In the genomic region with DNA sequence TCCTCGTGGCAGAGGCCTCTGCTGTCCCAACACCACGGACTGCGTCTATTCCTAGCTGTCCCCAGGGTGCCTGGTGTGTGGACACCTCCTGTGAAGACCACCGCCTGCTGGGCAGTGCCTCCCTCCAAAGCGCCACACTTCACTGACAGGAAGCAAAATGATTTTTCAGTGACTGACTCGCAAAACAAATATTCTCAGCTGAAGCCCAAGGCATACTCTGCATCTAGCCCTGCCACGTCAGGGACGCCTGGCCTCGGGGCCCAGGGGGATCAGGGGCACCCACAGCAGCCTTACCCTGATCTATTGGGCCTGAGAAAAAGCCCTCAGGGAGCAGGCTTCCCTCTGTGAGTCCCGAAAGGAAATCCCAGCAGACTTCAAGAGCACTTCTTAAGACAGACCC, we compare ENCODE assay signal across 1 cellular context.
TF ChIP-seq lines count a peak whose summit lies in the region.

No MANE protein-coding gene starts in this region.

TF ChIP-seq in K562, 482 proteins besides CTCF, POLR2A, EP300 and RAD21 (continued from another document):
- TF ChIP-seq AFF4 (CRISPR knock-in tag; IDR thresholded peaks at IDR 0.05): no peak
- no peak for TF ChIP-seq ZNF436 (CRISPR knock-in tag; IDR thresholded peaks at IDR 0.05)
- TF ChIP-seq STAG1 (CRISPR knock-in tag; IDR thresholded peaks at IDR 0.05; ENCODE audit: borderline replicate concordance): no peak
- TF ChIP-seq, protein P1, sequence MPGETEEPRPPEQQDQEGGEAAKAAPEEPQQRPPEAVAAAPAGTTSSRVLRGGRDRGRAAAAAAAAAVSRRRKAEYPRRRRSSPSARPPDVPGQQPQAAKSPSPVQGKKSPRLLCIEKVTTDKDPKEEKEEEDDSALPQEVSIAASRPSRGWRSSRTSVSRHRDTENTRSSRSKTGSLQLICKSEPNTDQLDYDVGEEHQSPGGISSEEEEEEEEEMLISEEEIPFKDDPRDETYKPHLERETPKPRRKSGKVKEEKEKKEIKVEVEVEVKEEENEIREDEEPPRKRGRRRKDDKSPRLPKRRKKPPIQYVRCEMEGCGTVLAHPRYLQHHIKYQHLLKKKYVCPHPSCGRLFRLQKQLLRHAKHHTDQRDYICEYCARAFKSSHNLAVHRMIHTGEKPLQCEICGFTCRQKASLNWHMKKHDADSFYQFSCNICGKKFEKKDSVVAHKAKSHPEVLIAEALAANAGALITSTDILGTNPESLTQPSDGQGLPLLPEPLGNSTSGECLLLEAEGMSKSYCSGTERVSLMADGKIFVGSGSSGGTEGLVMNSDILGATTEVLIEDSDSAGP (CRISPR knock-in tag; IDR thresholded peaks at IDR 0.05): no peak
- no peak for TF ChIP-seq BACH1 (tag; IDR thresholded peaks at IDR 0.05)
- TF ChIP-seq JUNB (CRISPR knock-in tag; conservative IDR thresholded peaks at IDR 0.05): no peak
TF ChIP-seq in K562: peak in this region for 0.
